In genomic region chr17:74213897-74214386, GRCh38 we compare ENCODE assay signal across 8 cellular contexts. TPM values are rescaled to one million over a fixed set of nuclear protein-coding genes. Genes with fewer than 3 reads are reported as not detected.
A peak's percentile ranks its signal among the peaks of the same experiment; 100 is the strongest.
DNase-seq lines count a peak whose midpoint lies in the region; ATAC-seq, FAIRE-seq and TF ChIP-seq lines count a peak whose summit lies in the region.

No MANE protein-coding gene starts in this region.

- TF ChIP-seq CTCF in BE2C (IDR thresholded peaks at IDR 0.05; ENCODE audit: low read depth, low read length) (no peak), astrocyte (IDR thresholded peaks at IDR 0.05; ENCODE audit: insufficient read depth, low read depth, low read length) (no peak)

- H3K4me1 Mint-ChIP-seq in astrocyte (ENCODE audit: low read depth, unreplicated experiment) = peaks cover 27% of the 10 kb centered on the region

- H3K27ac Mint-ChIP-seq in astrocyte (ENCODE audit: unreplicated experiment) = no peak overlapping the region

- peak overlapping the region; percentile 43 for H3K9ac ChIP-seq in astrocyte (ENCODE audit: low read length)

- peaks cover 34% of the 10 kb centered on the region for H3K36me3 ChIP-seq in BE2C
- H3K36me3 ChIP-seq in astrocyte (ENCODE audit: insufficient read depth, low read length) = peaks cover 17% of the 10 kb centered on the region

- H3K4me3 Mint-ChIP-seq in astrocyte (ENCODE audit: unreplicated experiment) = peak overlapping the region; percentile 77

- H4K20me1 ChIP-seq in astrocyte (ENCODE audit: insufficient read depth, low read length) = peaks cover 49% of the 10 kb centered on the region

- no peaks in the 10 kb centered on the region for H3K27me3 ChIP-seq in BE2C
- no peaks in the 10 kb centered on the region for H3K27me3 ChIP-seq in astrocyte (ENCODE audit: insufficient read depth, low read length)

- H3K9me3 Mint-ChIP-seq in astrocyte (ENCODE audit: unreplicated experiment) = no peaks in the 10 kb centered on the region

- no peak overlapping the region for H2AFZ ChIP-seq in astrocyte (ENCODE audit: low read depth, low read length)

- peak; percentile 31 for DNase-seq in BE2C
- DNase-seq in Jurkat, Clone E6-1 (ENCODE audit: low read depth, low spot score) = no peak
- DNase-seq in astrocyte (ENCODE audit: low read depth) = no peak
- peak; percentile 73 for DNase-seq in left kidney (ENCODE audit: low read depth, low spot score)
- no peak for DNase-seq in stimulated activated CD4-positive, alpha-beta T cell treated with anti-CD3 and anti-CD28 coated beads, Interleukin-4, amount 100 ng/mL, for 24 hours

- peaks cover 4% of the 10 kb centered on the region for H3K79me2 ChIP-seq in astrocyte (ENCODE audit: insufficient read depth, low read length)

- H3K4me2 ChIP-seq in astrocyte (ENCODE audit: low read length) = peak overlapping the region; percentile 97

- H3K36me3 Mint-ChIP-seq in astrocyte (ENCODE audit: low read depth, unreplicated experiment) = peaks cover 7% of the 10 kb centered on the region

- H3K27ac ChIP-seq in astrocyte (ENCODE audit: low read depth, low read length) (no peak overlapping the region), temporal lobe (ENCODE audit: low read depth, low read length) (peak overlapping the region; percentile 81)

- H3K4me3 ChIP-seq in BE2C (ENCODE audit: low read depth, low read length) = peak overlapping the region; percentile 63
- H3K4me3 ChIP-seq in Jurkat, Clone E6-1 (ENCODE audit: low read length) = peak overlapping the region; percentile 52
- H3K4me3 ChIP-seq in astrocyte (ENCODE audit: insufficient read depth, low read depth, low read length) = peak overlapping the region; percentile 52

- H3K27me3 Mint-ChIP-seq in astrocyte (ENCODE audit: low read depth, unreplicated experiment) = peaks cover 24% of the 10 kb centered on the region

- no peaks in the 10 kb centered on the region for H3K9me3 ChIP-seq in BE2C
- H3K9me3 ChIP-seq in astrocyte (ENCODE audit: insufficient read depth, low read depth, low read length) = no peaks in the 10 kb centered on the region

- no peak for FAIRE-seq in astrocyte (lab: Jason Lieb, UNC)

- H3K4me1 ChIP-seq in BE2C (peaks cover 28% of the 10 kb centered on the region), astrocyte (ENCODE audit: insufficient read depth, low read length) (peaks cover 40% of the 10 kb centered on the region)

- ATAC-seq in GM19023 (IDR thresholded peaks at IDR 0.05; ENCODE audit: unreplicated experiment) = no peak
- no peak for ATAC-seq in HG02938 (IDR thresholded peaks at IDR 0.05; ENCODE audit: unreplicated experiment)

RNA-seq across cellular contexts. Expression of gene TTYH2, which starts 0.6 kb away (rescaled TPM):
- 9.9 TPM for polyA plus RNA-seq in BE2C (2012; ENCODE audit: insufficient read depth, insufficient read length, low read depth)
- 6.2 TPM for polyA plus RNA-seq in Jurkat, Clone E6-1 (2012; ENCODE audit: insufficient read depth, insufficient read length)
- total RNA-seq in astrocyte = 8.0 and 9.8 TPM in 2 replicates
- 6.4 TPM for total RNA-seq in temporal lobe

RNA-seq across cellular contexts. Expression of gene RPL38, which starts 10.5 kb away (rescaled TPM):
- polyA plus RNA-seq in BE2C (2012; ENCODE audit: insufficient read depth, insufficient read length, low read depth) = 2,245 TPM
- polyA plus RNA-seq in Jurkat, Clone E6-1 (2012; ENCODE audit: insufficient read depth, insufficient read length) = 3,447 TPM
- total RNA-seq in astrocyte (832 and 919 TPM in 2 replicates), temporal lobe (757 TPM)

Comparison
In these comparisons a context has a peak if more than half of its experiments do, and no peak if none do; other contexts are left out.
1. DNase-seq: peak in BE2C (single experiment) and left kidney (single experiment); none in Jurkat, Clone E6-1 (single experiment), astrocyte (single experiment) and stimulated activated CD4-positive, alpha-beta T cell treated with anti-CD3 and anti-CD28 coated beads, Interleukin-4, amount 100 ng/mL, for 24 hours (single experiment).
2. Peak in every context shown above with its lines, with median percentiles within 50 percentile points of each other: H3K4me3 ChIP-seq.